ENCODE assay signal across 8 cellular contexts in the genomic region with DNA sequence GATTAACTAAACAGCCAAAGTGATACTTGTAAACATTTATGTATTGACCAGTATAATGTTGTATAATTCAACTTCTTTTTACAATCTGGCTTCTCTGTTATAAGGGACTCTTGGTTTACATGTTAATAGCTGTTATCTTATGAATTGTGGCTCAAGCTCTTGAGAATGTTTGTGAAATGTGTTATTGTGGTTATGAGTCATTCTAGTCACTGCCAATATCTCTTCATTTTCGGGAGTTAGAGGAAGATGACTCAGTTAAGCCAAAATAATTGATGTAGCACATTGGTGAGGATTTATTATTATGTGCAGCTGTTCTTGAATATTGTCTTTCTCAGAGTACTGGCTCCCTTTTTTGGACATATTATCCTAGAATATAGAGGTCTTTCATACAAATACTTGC.
DNase-seq lines count a peak whose midpoint lies in the region; ATAC-seq and TF ChIP-seq lines count a peak whose summit lies in the region.

No MANE protein-coding gene starts in this region.

- ATAC-seq in GM18519 (IDR thresholded peaks at IDR 0.05; ENCODE audit: low FRiP score, unreplicated experiment), result peak; percentile 96
- peak; percentile 88 for ATAC-seq in HG02623 (IDR thresholded peaks at IDR 0.05; ENCODE audit: unreplicated experiment)
- no peak for ATAC-seq in WTC11

- H3K9me3 ChIP-seq in tibial nerve, result no peaks in the 10 kb centered on the region

- no peaks in the 10 kb centered on the region for H3K9me3 Mint-ChIP-seq in WTC11

- TF ChIP-seq EP300 in tibial nerve (IDR thresholded peaks at IDR 0.05), result peak in 1 of 2 donors; percentile 41

- H3K4me1 Mint-ChIP-seq in WTC11, result peaks cover 4% of the 10 kb centered on the region

- no peak overlapping the region for H3K4me3 Mint-ChIP-seq in WTC11

- no peak for TF ChIP-seq CTCF in fibroblast of villous mesenchyme (IDR thresholded peaks at IDR 0.05; ENCODE audit: insufficient read depth, low read depth, low read length)
- TF ChIP-seq CTCF in tibial nerve (IDR thresholded peaks at IDR 0.05), result no peak
- TF ChIP-seq CTCF in WTC11 (IDR thresholded peaks at IDR 0.05), result no peak

- H3K4me1 ChIP-seq in tibial nerve, result peaks cover 0 to 28% (median 0%) of the 10 kb centered on the region in 4 donors

- H3K27me3 Mint-ChIP-seq in WTC11 (ENCODE audit: low read depth), result no peaks in the 10 kb centered on the region

- no peak overlapping the region for H3K27ac ChIP-seq in tibial nerve

- H3K27me3 ChIP-seq in tibial nerve, result no peaks in the 10 kb centered on the region

- H3K27ac Mint-ChIP-seq in WTC11, result no peak overlapping the region

- no peaks in the 10 kb centered on the region for H3K36me3 ChIP-seq in tibial nerve

- no peak for TF ChIP-seq POLR2A in tibial nerve (IDR thresholded peaks at IDR 0.05)

- POLR2A ChIA-PET in WTC11 (lab: Charles Lee), result no interaction called here

- CTCF ChIA-PET in WTC11 (lab: Charles Lee), result no interaction called here

- H3K36me3 Mint-ChIP-seq in WTC11, result no peaks in the 10 kb centered on the region

- no peak overlapping the region for H3K4me3 ChIP-seq in fibroblast of villous mesenchyme (ENCODE audit: low read depth, low read length)
- H3K4me3 ChIP-seq in tibial nerve, result no peak overlapping the region

- 0% methylated on average over 1 of the region's 1 CpG for WGBS in tibial nerve, 2 donors

- peak; percentile 59 to 76 for DNase-seq in NCI-H446 (lab: John Stamatoyannopoulos, UW)
- DNase-seq in fibroblast of villous mesenchyme (ENCODE audit: low read depth), result peak; percentile 95
- no peak for DNase-seq in tibial nerve (ENCODE audit: low spot score in 2 of 2)
- no peak for DNase-seq in NCI-H1694 (lab: John Stamatoyannopoulos, UW)
- DNase-seq in cortex of kidney (lab: John Stamatoyannopoulos, UW), result no peak
- no peak for DNase-seq in WTC11 (ENCODE audit: low spot score)

TF ChIP-seq in WTC11, 78 proteins besides CTCF, POLR2A, EP300 and RAD21:
- TF ChIP-seq NR2C2 (CRISPR knock-in tag; IDR thresholded peaks at IDR 0.05), result no peak
- no peak for TF ChIP-seq TP53 (CRISPR knock-in tag; IDR thresholded peaks at IDR 0.05)
- no peak for TF ChIP-seq JUN (CRISPR knock-in tag; IDR thresholded peaks at IDR 0.05)
- no peak for TF ChIP-seq GABPB1 (CRISPR knock-in tag; IDR thresholded peaks at IDR 0.05)
- no peak for TF ChIP-seq MYBL2 (CRISPR knock-in tag; IDR thresholded peaks at IDR 0.05)
- TF ChIP-seq, protein P1, sequence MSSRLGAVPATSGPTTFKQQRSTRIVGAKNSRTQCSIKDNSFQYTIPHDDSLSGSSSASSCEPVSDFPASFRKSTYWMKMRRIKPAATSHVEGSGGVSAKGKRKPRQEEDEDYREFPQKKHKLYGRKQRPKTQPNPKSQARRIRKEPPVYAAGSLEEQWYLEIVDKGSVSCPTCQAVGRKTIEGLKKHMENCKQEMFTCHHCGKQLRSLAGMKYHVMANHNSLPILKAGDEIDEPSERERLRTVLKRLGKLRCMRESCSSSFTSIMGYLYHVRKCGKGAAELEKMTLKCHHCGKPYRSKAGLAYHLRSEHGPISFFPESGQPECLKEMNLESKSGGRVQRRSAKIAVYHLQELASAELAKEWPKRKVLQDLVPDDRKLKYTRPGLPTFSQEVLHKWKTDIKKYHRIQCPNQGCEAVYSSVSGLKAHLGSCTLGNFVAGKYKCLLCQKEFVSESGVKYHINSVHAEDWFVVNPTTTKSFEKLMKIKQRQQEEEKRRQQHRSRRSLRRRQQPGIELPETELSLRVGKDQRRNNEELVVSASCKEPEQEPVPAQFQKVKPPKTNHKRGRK (CRISPR knock-in tag; IDR thresholded peaks at IDR 0.05; ENCODE audit: borderline replicate concordance), result no peak
- no peak for TF ChIP-seq FOXP1 (CRISPR knock-in tag; IDR thresholded peaks at IDR 0.05; ENCODE audit: borderline replicate concordance)
- TF ChIP-seq HMGA2 (CRISPR knock-in tag; IDR thresholded peaks at IDR 0.05), result no peak
- no peak for TF ChIP-seq NFATC4 (CRISPR knock-in tag; IDR thresholded peaks at IDR 0.05)
TF ChIP-seq in WTC11: peak in this region for 0.

Comparison
In these comparisons a context has a peak if more than half of its experiments do, and no peak if none do; other contexts are left out.
1. DNase-seq: peak in NCI-H446 (2 of 2) and fibroblast of villous mesenchyme (single experiment); none in tibial nerve (0 of 2), NCI-H1694 (single experiment), cortex of kidney (single experiment) and WTC11 (single experiment).